Comparison of ENCODE assay signal across 8 cellular contexts in genomic region chr1:120357046-120357445, GRCh38. TPM values are rescaled to one million over a fixed set of nuclear protein-coding genes. Genes with fewer than 3 reads are reported as not detected.
DNase-seq lines count a peak whose midpoint lies in the region; ATAC-seq and TF ChIP-seq lines count a peak whose summit lies in the region.
"Not testable (repeated sequence)": the region's sequence is repeated elsewhere in the genome, so short reads cannot be mapped to it uniquely, and the experiment has no call there.

No MANE protein-coding gene starts in this region.

- DNase-seq in A172 (ENCODE audit: low spot score): peak; percentile 4
- peak; percentile 23 for DNase-seq in MG63
- DNase-seq in T-helper 22 cell (ENCODE audit: low read depth): peak; percentile 45
- peak; percentile 38 for DNase-seq in activated T-cell treated with anti-CD3 and anti-CD28 coated beads for 1 hour (ENCODE audit: low read depth)
- DNase-seq in activated naive CD8-positive, alpha-beta T cell treated with anti-CD3 and anti-CD28 coated beads, Interleukin-2, amount 50 U/mL, for 16 hours (ENCODE audit: low read depth, low spot score): peak; percentile 25
- peak; percentile 53 for DNase-seq in fibroblast of villous mesenchyme (ENCODE audit: low read depth)
- DNase-seq in natural killer cell treated with Interleukin-12 subunit alpha and Interleukin-12 subunit beta and Interleukin-15 and Interleukin-18, amount 100 ng/mL, for 72 hours (ENCODE audit: low spot score): peak; percentile 70
- peak; percentile 24 for DNase-seq in stimulated activated CD8-positive, alpha-beta memory T cell treated with anti-CD3 and anti-CD28 coated beads, Interleukin-12 subunit alpha, Interleukin-12 subunit beta, amount 100 ng/mL, for 4 hours (ENCODE audit: low read depth)

- not testable (repeated sequence) for H3K4me3 ChIP-seq in MG63; fibroblast of villous mesenchyme (ENCODE audit: low read depth, low read length)

- peak overlapping the region in 1 of 2 donors; percentile 82 for H3K27ac Mint-ChIP-seq in natural killer cell treated with Interleukin-12 subunit alpha and Interleukin-12 subunit beta and Interleukin-15 and Interleukin-18, amount 100 ng/mL, for 72 hours

- TF ChIP-seq CTCF in fibroblast of villous mesenchyme (IDR thresholded peaks at IDR 0.05; ENCODE audit: insufficient read depth, low read depth, low read length): not testable (repeated sequence)

- H3K36me3 ChIP-seq in MG63: not testable (repeated sequence)

- not testable (repeated sequence) for H3K36me3 Mint-ChIP-seq in natural killer cell treated with Interleukin-12 subunit alpha and Interleukin-12 subunit beta and Interleukin-15 and Interleukin-18, amount 100 ng/mL, for 72 hours

- H3K9me3 ChIP-seq in MG63: not testable (repeated sequence)

- ATAC-seq in natural killer cell treated with Interleukin-12 subunit alpha and Interleukin-12 subunit beta and Interleukin-15 and Interleukin-18, amount 100 ng/mL, for 72 hours: peak; percentile 43 to 48

- H3K27me3 Mint-ChIP-seq in natural killer cell treated with Interleukin-12 subunit alpha and Interleukin-12 subunit beta and Interleukin-15 and Interleukin-18, amount 100 ng/mL, for 72 hours: not testable (repeated sequence)

- H3K9me3 Mint-ChIP-seq in natural killer cell treated with Interleukin-12 subunit alpha and Interleukin-12 subunit beta and Interleukin-15 and Interleukin-18, amount 100 ng/mL, for 72 hours: not testable (repeated sequence)

- H3K4me1 Mint-ChIP-seq in natural killer cell treated with Interleukin-12 subunit alpha and Interleukin-12 subunit beta and Interleukin-15 and Interleukin-18, amount 100 ng/mL, for 72 hours (ENCODE audit: low read depth in 2 of 2): not testable (repeated sequence)

- not testable (repeated sequence) for H3K27me3 ChIP-seq in MG63

- H3K4me3 Mint-ChIP-seq in natural killer cell treated with Interleukin-12 subunit alpha and Interleukin-12 subunit beta and Interleukin-15 and Interleukin-18, amount 100 ng/mL, for 72 hours: not testable (repeated sequence)

RNA-seq across cellular contexts. Expression of gene NBPF8, which starts 57.8 kb away (rescaled TPM):
- total RNA-seq in A172 (2014; rRNA removed; shearing (Covaris generic)): 6.8 and 10.2 TPM in 2 replicates
- 1.7 and 3.4 TPM in 2 replicates for total RNA-seq in MG63 (2014; rRNA removed; shearing (Covaris generic); ENCODE audit: low replicate concordance)
- 10.6 and 19.0 TPM in 2 replicates for total RNA-seq in fibroblast of villous mesenchyme
- total RNA-seq in natural killer cell treated with Interleukin-12 subunit alpha and Interleukin-12 subunit beta and Interleukin-15 and Interleukin-18, amount 100 ng/mL, for 72 hours: 10 to 100 TPM; 23.5 to 49.8 TPM

Comparison
In these comparisons a context has a peak if more than half of its experiments do, and no peak if none do; other contexts are left out.
1. DNase-seq: peak in every context shown above with its lines; median percentile 70 in natural killer cell treated with Interleukin-12 subunit alpha and Interleukin-12 subunit beta and Interleukin-15 and Interleukin-18, amount 100 ng/mL, for 72 hours; 53 in fibroblast of villous mesenchyme; 45 in T-helper 22 cell; 38 in activated T-cell treated with anti-CD3 and anti-CD28 coated beads for 1 hour; 25 in activated naive CD8-positive, alpha-beta T cell treated with anti-CD3 and anti-CD28 coated beads, Interleukin-2, amount 50 U/mL, for 16 hours; 24 in stimulated activated CD8-positive, alpha-beta memory T cell treated with anti-CD3 and anti-CD28 coated beads, Interleukin-12 subunit alpha, Interleukin-12 subunit beta, amount 100 ng/mL, for 4 hours; 23 in MG63; 4 in A172.